ENCODE assay signal across 11 cellular contexts in the genomic region with DNA sequence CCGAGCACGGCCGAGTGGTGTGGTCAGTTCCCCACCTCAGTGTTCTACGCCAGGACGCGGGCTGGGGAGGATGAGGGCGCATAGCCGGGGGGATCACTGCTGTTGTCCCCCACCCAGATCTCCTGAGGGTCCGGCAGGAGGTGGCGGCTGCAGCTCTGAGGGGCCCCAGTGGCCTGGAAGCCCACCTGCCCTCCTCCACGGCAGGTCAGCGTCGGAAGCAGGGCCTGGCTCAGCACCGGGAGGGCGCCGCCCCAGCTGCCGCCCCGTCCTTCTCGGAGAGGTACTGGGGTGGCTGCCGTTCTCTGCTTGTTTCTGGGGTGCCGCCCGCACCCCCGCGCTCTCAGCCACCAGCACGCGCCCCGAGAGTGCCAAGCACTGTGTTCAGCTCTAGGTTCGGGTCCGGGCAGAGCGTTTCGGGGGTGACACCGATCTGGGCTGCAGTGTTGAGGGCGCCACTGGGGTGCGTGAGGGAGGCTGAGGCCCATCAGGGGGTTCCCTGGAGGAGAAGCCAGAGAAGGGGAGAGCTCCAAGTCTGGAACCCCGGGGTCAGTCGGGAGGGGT. TPM values are rescaled to one million over a fixed set of nuclear protein-coding genes. Genes with fewer than 3 reads are reported as not detected.
DNase-seq lines count a peak whose midpoint lies in the region; ATAC-seq and TF ChIP-seq lines count a peak whose summit lies in the region.
"Had no signal": no experiment of that assay in that cellular context is flagged by ENCODE, and none has a peak within 500 bp of the region (broad histone marks: within the 10 kb centered on the region; RNA-seq: fewer than 3 reads in every experiment).

No MANE protein-coding gene starts in this region.

- TF ChIP-seq POLR2A in testis (IDR thresholded peaks at IDR 0.05), result no peak

- H3K4me1 ChIP-seq in testis (peaks cover 24% of the 10 kb centered on the region), left lung (peaks cover 20 to 41% of the 10 kb centered on the region in 2 donors)

- DNase-seq in activated CD8-positive, alpha-beta memory T cell treated with anti-CD3 and anti-CD28 coated beads, Interleukin-2, amount 10 ng/mL, durations not matched to agents 7 days and 5 days, result no peak
- DNase-seq in activated CD8-positive, alpha-beta memory T cell treated with anti-CD3 and anti-CD28 coated beads, Interleukin-2, amount 50 U/mL, for 4 hours, result no peak
- no peak for DNase-seq in activated CD8-positive, alpha-beta T cell treated with anti-CD3 and anti-CD28 coated beads, Interleukin-2, amount 10 ng/mL, durations not matched to agents 7 days and 5 days
- DNase-seq in immature natural killer cell (no peak), testis (no peak), left lung (no peak), amniotic stem cell (lab: John Stamatoyannopoulos, UW) (no peak)
- DNase-seq: GOT3 had no signal

- POLR2A ChIA-PET in activated CD8-positive, alpha-beta T cell treated with anti-CD3 and anti-CD28 coated beads, Interleukin-2, amount 10 ng/mL, durations not matched to agents 7 days and 5 days (lab: Charles Lee), result interaction anchor here (1.6 kb wide), 1 partner anchor 18 kb away, joined by 4 read pairs; the partner anchor contains the start of gene NOC2L

- peak overlapping the region; percentile 0 to 36 for H3K4me3 ChIP-seq in testis
- peak overlapping the region in 1 of 2 donors; percentile 20 for H3K4me3 ChIP-seq in left lung
- H3K4me3 ChIP-seq: lung had no signal

- intact Hi-C loops in testis (cut with DNase I; ENCODE audit: low total_unique reads) (no loop called here), left lung (cut with DNase I) (no loop called here)

- H3K27ac ChIP-seq in testis (peak overlapping the region in 1 of 2 donors; percentile 39), left lung (peak overlapping the region in 1 of 2 donors; percentile 75)

- H3K27me3 ChIP-seq in testis (no peaks in the 10 kb centered on the region), left lung (peaks cover 35 to 79% of the 10 kb centered on the region in 2 donors)

- peak; percentile 14 for ATAC-seq in activated CD8-positive, alpha-beta memory T cell treated with anti-CD3 and anti-CD28 coated beads, Interleukin-2, amount 10 ng/mL, durations not matched to agents 7 days and 5 days
- peak; percentile 16 for ATAC-seq in activated CD8-positive, alpha-beta T cell treated with anti-CD3 and anti-CD28 coated beads, Interleukin-2, amount 10 ng/mL, durations not matched to agents 7 days and 5 days
- ATAC-seq in left lung (no peak), HG03342 (IDR thresholded peaks at IDR 0.05; ENCODE audit: unreplicated experiment) (no peak)

- H3K4me1 Mint-ChIP-seq in activated CD8-positive, alpha-beta memory T cell treated with anti-CD3 and anti-CD28 coated beads, Interleukin-2, amount 10 ng/mL, durations not matched to agents 7 days and 5 days, result peaks cover 15% of the 10 kb centered on the region
- H3K4me1 Mint-ChIP-seq in activated CD8-positive, alpha-beta T cell treated with anti-CD3 and anti-CD28 coated beads, Interleukin-2, amount 10 ng/mL, durations not matched to agents 7 days and 5 days (ENCODE audit: low read depth), result peaks cover 8% of the 10 kb centered on the region
- H3K4me1 Mint-ChIP-seq in immature natural killer cell, result peaks cover 0 to 8% of the 10 kb centered on the region in 2 donors

- H3K36me3 Mint-ChIP-seq in activated CD8-positive, alpha-beta memory T cell treated with anti-CD3 and anti-CD28 coated beads, Interleukin-2, amount 10 ng/mL, durations not matched to agents 7 days and 5 days, result peaks cover 6% of the 10 kb centered on the region
- peaks cover 14% of the 10 kb centered on the region for H3K36me3 Mint-ChIP-seq in activated CD8-positive, alpha-beta T cell treated with anti-CD3 and anti-CD28 coated beads, Interleukin-2, amount 10 ng/mL, durations not matched to agents 7 days and 5 days (ENCODE audit: low read depth)
- peaks cover 4 to 8% (median 4%) of the 10 kb centered on the region in 3 donors for H3K36me3 Mint-ChIP-seq in immature natural killer cell

- no peak overlapping the region for H3K27ac Mint-ChIP-seq in activated CD8-positive, alpha-beta memory T cell treated with anti-CD3 and anti-CD28 coated beads, Interleukin-2, amount 10 ng/mL, durations not matched to agents 7 days and 5 days
- H3K27ac Mint-ChIP-seq in activated CD8-positive, alpha-beta T cell treated with anti-CD3 and anti-CD28 coated beads, Interleukin-2, amount 10 ng/mL, durations not matched to agents 7 days and 5 days, result no peak overlapping the region
- H3K27ac Mint-ChIP-seq in immature natural killer cell, result no peak overlapping the region

- H3K9me3 Mint-ChIP-seq in activated CD8-positive, alpha-beta memory T cell treated with anti-CD3 and anti-CD28 coated beads, Interleukin-2, amount 10 ng/mL, durations not matched to agents 7 days and 5 days (ENCODE audit: low read depth), result no peaks in the 10 kb centered on the region
- no peaks in the 10 kb centered on the region for H3K9me3 Mint-ChIP-seq in activated CD8-positive, alpha-beta T cell treated with anti-CD3 and anti-CD28 coated beads, Interleukin-2, amount 10 ng/mL, durations not matched to agents 7 days and 5 days (ENCODE audit: insufficient read depth)
- no peaks in the 10 kb centered on the region for H3K9me3 Mint-ChIP-seq in immature natural killer cell

- CTCF ChIA-PET in activated CD8-positive, alpha-beta memory T cell treated with anti-CD3 and anti-CD28 coated beads, Interleukin-2, amount 10 ng/mL, durations not matched to agents 7 days and 5 days (lab: Charles Lee), result interaction anchor here (0.7 to 4.4 kb wide), 8 partner anchors 9 to 99 kb away, joined by 3 to 34 read pairs (median 4); partner anchors contain the start of genes NOC2L and PERM1
- CTCF ChIA-PET in activated CD8-positive, alpha-beta T cell treated with anti-CD3 and anti-CD28 coated beads, Interleukin-2, amount 10 ng/mL, durations not matched to agents 7 days and 5 days (lab: Charles Lee), result interaction anchor here (1.5 kb wide), 1 partner anchor 12 kb away, joined by 3 read pairs; no protein-coding TSS in a partner anchor

- WGBS in testis, 2 donors, result 0 to 7% methylated on average over 2 to 34 of the region's 36 CpGs

- H3K4me3 Mint-ChIP-seq in activated CD8-positive, alpha-beta memory T cell treated with anti-CD3 and anti-CD28 coated beads, Interleukin-2, amount 10 ng/mL, durations not matched to agents 7 days and 5 days, result peak overlapping the region; percentile 51
- peak overlapping the region; percentile 40 for H3K4me3 Mint-ChIP-seq in activated CD8-positive, alpha-beta T cell treated with anti-CD3 and anti-CD28 coated beads, Interleukin-2, amount 10 ng/mL, durations not matched to agents 7 days and 5 days
- H3K4me3 Mint-ChIP-seq in immature natural killer cell, result peak overlapping the region in 4 of 5 donors; percentile 27 to 70 (median 68)

- H3K9me3 ChIP-seq in testis (no peaks in the 10 kb centered on the region), left lung (no peaks in the 10 kb centered on the region)

- peaks cover 42% of the 10 kb centered on the region for H3K27me3 Mint-ChIP-seq in activated CD8-positive, alpha-beta memory T cell treated with anti-CD3 and anti-CD28 coated beads, Interleukin-2, amount 10 ng/mL, durations not matched to agents 7 days and 5 days
- peaks cover 25% of the 10 kb centered on the region for H3K27me3 Mint-ChIP-seq in activated CD8-positive, alpha-beta T cell treated with anti-CD3 and anti-CD28 coated beads, Interleukin-2, amount 10 ng/mL, durations not matched to agents 7 days and 5 days (ENCODE audit: low read depth)
- H3K27me3 Mint-ChIP-seq in immature natural killer cell (ENCODE audit: low read depth in 3 of 3), result peaks cover 4 to 14% (median 10%) of the 10 kb centered on the region in 3 donors

- H3K36me3 ChIP-seq in testis (ENCODE audit: low read depth, missing control alignments) (no peaks in the 10 kb centered on the region), left lung (peaks cover 0 to 26% of the 10 kb centered on the region in 2 donors)

- no peak for TF ChIP-seq CTCF in testis (IDR thresholded peaks at IDR 0.05)
- no peak for TF ChIP-seq CTCF in left lung (IDR thresholded peaks at IDR 0.05)

RNA-seq across cellular contexts. Expression of gene SAMD11, which starts 17.4 kb away (rescaled TPM):
- under 1 TPM in 1 of 2 experiments, not detected in 1; 0.61 TPM for total RNA-seq in activated CD8-positive, alpha-beta memory T cell treated with anti-CD3 and anti-CD28 coated beads, Interleukin-2, amount 10 ng/mL, durations not matched to agents 7 days and 5 days
- total RNA-seq in activated CD8-positive, alpha-beta T cell treated with anti-CD3 and anti-CD28 coated beads, Interleukin-2, amount 10 ng/mL, durations not matched to agents 7 days and 5 days, result not detected
- polyA plus RNA-seq in immature natural killer cell (under 1 TPM in 1 of 3 donors, not detected in 2; 0.14 TPM), testis (ENCODE audit: insufficient read depth, low read depth, low replicate concordance) (7.9 TPM)
- total RNA-seq in testis (10 to 100 TPM; 36.9 to 47.2 TPM), left lung (10 to 100 TPM in 1 of 2 donors, 1 to 10 TPM in 1; 7.1 to 49.7 TPM)

RNA-seq across cellular contexts. Expression of gene NOC2L, which starts 17.9 kb away (rescaled TPM):
- 100 to 1,000 TPM in 1 of 2 experiments, 10 to 100 TPM in 1; 68.9 to 103 TPM for total RNA-seq in activated CD8-positive, alpha-beta memory T cell treated with anti-CD3 and anti-CD28 coated beads, Interleukin-2, amount 10 ng/mL, durations not matched to agents 7 days and 5 days
- total RNA-seq in activated CD8-positive, alpha-beta T cell treated with anti-CD3 and anti-CD28 coated beads, Interleukin-2, amount 10 ng/mL, durations not matched to agents 7 days and 5 days, result 10 to 100 TPM; 61.7 to 68.7 TPM
- polyA plus RNA-seq in immature natural killer cell (10 to 100 TPM; 48.2 to 69.8 (median 53.5) TPM), testis (ENCODE audit: insufficient read depth, low read depth, low replicate concordance) (78.3 TPM)
- total RNA-seq in testis (10 to 100 TPM; 82.5 to 94.0 TPM), left lung (10 to 100 TPM; 44.9 to 76.8 TPM)

RNA-seq across cellular contexts. Expression of gene KLHL17, which starts 19.3 kb away (rescaled TPM):
- total RNA-seq in activated CD8-positive, alpha-beta memory T cell treated with anti-CD3 and anti-CD28 coated beads, Interleukin-2, amount 10 ng/mL, durations not matched to agents 7 days and 5 days, result 10 to 100 TPM; 30.7 to 32.4 TPM
- total RNA-seq in activated CD8-positive, alpha-beta T cell treated with anti-CD3 and anti-CD28 coated beads, Interleukin-2, amount 10 ng/mL, durations not matched to agents 7 days and 5 days, result 10 to 100 TPM; 24.4 to 27.7 TPM
- polyA plus RNA-seq in immature natural killer cell, result 1 to 10 TPM in 2 of 3 donors, not detected in 1; 1.8 to 2.2 TPM
- total RNA-seq in testis, result 10 to 100 TPM; 34.9 to 36.4 TPM
- 16.0 TPM for polyA plus RNA-seq in testis (ENCODE audit: insufficient read depth, low read depth, low replicate concordance)
- total RNA-seq in left lung, result 10 to 100 TPM; 11.8 to 17.9 TPM

RNA-seq across cellular contexts. Expression of gene PLEKHN1, which starts 25.2 kb away (rescaled TPM):
- 1 to 10 TPM; 3.3 to 3.9 TPM for total RNA-seq in activated CD8-positive, alpha-beta memory T cell treated with anti-CD3 and anti-CD28 coated beads, Interleukin-2, amount 10 ng/mL, durations not matched to agents 7 days and 5 days
- 1 to 10 TPM; 1.7 to 2.2 TPM for total RNA-seq in activated CD8-positive, alpha-beta T cell treated with anti-CD3 and anti-CD28 coated beads, Interleukin-2, amount 10 ng/mL, durations not matched to agents 7 days and 5 days
- polyA plus RNA-seq in immature natural killer cell, result 1 to 10 TPM in 1 of 3 donors, under 1 TPM in 2; 0.14 to 2.2 (median 0.68) TPM
- under 1 TPM; 0.47 to 0.56 TPM for total RNA-seq in testis
- 0.21 TPM for polyA plus RNA-seq in testis (ENCODE audit: insufficient read depth, low read depth, low replicate concordance)
- 1 to 10 TPM; 3.8 to 5.1 TPM for total RNA-seq in left lung
- total RNA-seq: temporal lobe had no signal

RNA-seq across cellular contexts. Expression of gene PERM1, which starts 40.8 kb away (rescaled TPM):
- total RNA-seq in activated CD8-positive, alpha-beta memory T cell treated with anti-CD3 and anti-CD28 coated beads, Interleukin-2, amount 10 ng/mL, durations not matched to agents 7 days and 5 days, result not detected
- total RNA-seq in activated CD8-positive, alpha-beta T cell treated with anti-CD3 and anti-CD28 coated beads, Interleukin-2, amount 10 ng/mL, durations not matched to agents 7 days and 5 days, result not detected
- polyA plus RNA-seq in immature natural killer cell, result not detected
- 1 to 10 TPM; 3.2 to 4.9 TPM for total RNA-seq in testis
- 0.65 TPM for polyA plus RNA-seq in testis (ENCODE audit: insufficient read depth, low read depth, low replicate concordance)
- total RNA-seq in left lung, result not detected

Comparison
In these comparisons a context has a peak if more than half of its experiments do, and no peak if none do; other contexts are left out.
1. ATAC-seq: peak in activated CD8-positive, alpha-beta memory T cell treated with anti-CD3 and anti-CD28 coated beads, Interleukin-2, amount 10 ng/mL, durations not matched to agents 7 days and 5 days (single experiment) and activated CD8-positive, alpha-beta T cell treated with anti-CD3 and anti-CD28 coated beads, Interleukin-2, amount 10 ng/mL, durations not matched to agents 7 days and 5 days (single experiment); none in left lung (single experiment) and HG03342 (single experiment).
2. RNA of gene SAMD11, which starts 17.4 kb away (total RNA-seq): 7.1 to 49.7 TPM in left lung and 36.9 to 47.2 TPM in testis; 0.61 TPM in activated CD8-positive, alpha-beta memory T cell treated with anti-CD3 and anti-CD28 coated beads, Interleukin-2, amount 10 ng/mL, durations not matched to agents 7 days and 5 days and not detected in activated CD8-positive, alpha-beta T cell treated with anti-CD3 and anti-CD28 coated beads, Interleukin-2, amount 10 ng/mL, durations not matched to agents 7 days and 5 days; every median in the first group is over 4 times any median in the second.
3. Peak in every context shown above with its lines, with median percentiles within 50 percentile points of each other: H3K4me3 Mint-ChIP-seq.